ENCODE assay signal across 11 cellular contexts in genomic region chr10:6128591-6129383, GRCh38. TPM values are rescaled to one million over a fixed set of nuclear protein-coding genes. Genes with fewer than 3 reads are reported as not detected.
A peak's percentile ranks its signal among the peaks of the same experiment; 100 is the strongest.
DNase-seq lines count a peak whose midpoint lies in the region; ATAC-seq and TF ChIP-seq lines count a peak whose summit lies in the region.
"Had no signal": no experiment of that assay in that cellular context is flagged by ENCODE, and none has a peak within 500 bp of the region (broad histone marks: within the 10 kb centered on the region; RNA-seq: fewer than 3 reads in every experiment).

No MANE protein-coding gene starts in this region.

- no peak overlapping the region for H3K27ac ChIP-seq in testis

- DNase-seq in activated naive CD4-positive, alpha-beta T cell treated with anti-CD3 and anti-CD28 coated beads, Interleukin-2, amount 10 ng/mL, durations not matched to agents 7 days and 5 days: no peak
- no peak for DNase-seq in activated naive CD4-positive, alpha-beta T cell treated with Interleukin-2 at 50 U/mL for 16 hours
- DNase-seq in adipocyte (ENCODE audit: low read depth): peak; percentile 23
- DNase-seq in hepatic stellate cell (ENCODE audit: low spot score): peak; percentile 62
- peak; percentile 72 for DNase-seq in testis
- no peak for DNase-seq in epidermal melanocyte (ENCODE audit: insufficient read length, low spot score)
- DNase-seq in NCI-H187 treated with DMSO at 0.1 percent for 48 hours (lab: John Stamatoyannopoulos, UW): no peak
- DNase-seq: CD8-positive, alpha-beta T cell; NCI-H2081; T-helper 9 cell had no signal

- peak overlapping the region; percentile 3 for H3K4me3 ChIP-seq in adipocyte (ENCODE audit: low read length)
- no peak overlapping the region for H3K4me3 ChIP-seq in testis

- no peak overlapping the region for H3K9ac ChIP-seq in adipocyte (ENCODE audit: low read length)

- ATAC-seq in HG02970 (IDR thresholded peaks at IDR 0.05; ENCODE audit: low FRiP score, unreplicated experiment): no peak

- TF ChIP-seq CTCF in testis (IDR thresholded peaks at IDR 0.05): no peak

- no peak overlapping the region for H3K4me3 Mint-ChIP-seq in activated naive CD4-positive, alpha-beta T cell treated with anti-CD3 and anti-CD28 coated beads, Interleukin-2, amount 10 ng/mL, durations not matched to agents 7 days and 5 days
- H3K4me3 Mint-ChIP-seq: CD8-positive, alpha-beta T cell had no signal

- H3K27me3 ChIP-seq in adipocyte (replicated peaks; ENCODE audit: control insufficient read depth, insufficient read depth, low read length) (peaks cover 13% of the 10 kb centered on the region), testis (no peaks in the 10 kb centered on the region)

- H3K27me3 Mint-ChIP-seq in activated naive CD4-positive, alpha-beta T cell treated with anti-CD3 and anti-CD28 coated beads, Interleukin-2, amount 10 ng/mL, durations not matched to agents 7 days and 5 days: peaks cover 50% of the 10 kb centered on the region

- no peak for TF ChIP-seq POLR2A in testis (IDR thresholded peaks at IDR 0.05)

- 41 to 60% methylated on average over 15 to 17 of the region's 17 CpGs for WGBS in testis, 2 donors

- peaks cover 25% of the 10 kb centered on the region for H3K4me1 ChIP-seq in adipocyte (ENCODE audit: control insufficient read depth, insufficient read depth, low read length)
- H3K4me1 ChIP-seq in testis: peaks cover 61% of the 10 kb centered on the region

- intact Hi-C loops in testis (cut with DNase I; ENCODE audit: low total_unique reads): no loop called here

- no peaks in the 10 kb centered on the region for H3K36me3 Mint-ChIP-seq in activated naive CD4-positive, alpha-beta T cell treated with anti-CD3 and anti-CD28 coated beads, Interleukin-2, amount 10 ng/mL, durations not matched to agents 7 days and 5 days
- H3K36me3 Mint-ChIP-seq: CD8-positive, alpha-beta T cell had no signal

- H3K27ac Mint-ChIP-seq in activated naive CD4-positive, alpha-beta T cell treated with anti-CD3 and anti-CD28 coated beads, Interleukin-2, amount 10 ng/mL, durations not matched to agents 7 days and 5 days: peak overlapping the region; percentile 40
- H3K27ac Mint-ChIP-seq: CD8-positive, alpha-beta T cell had no signal

- no peaks in the 10 kb centered on the region for H3K36me3 ChIP-seq in adipocyte (ENCODE audit: control insufficient read depth, insufficient read depth, low read length, severe bottlenecking)
- H3K36me3 ChIP-seq in testis (ENCODE audit: low read depth, missing control alignments): no peaks in the 10 kb centered on the region

- CTCF ChIA-PET in activated naive CD4-positive, alpha-beta T cell treated with anti-CD3 and anti-CD28 coated beads, Interleukin-2, amount 10 ng/mL, durations not matched to agents 7 days and 5 days (lab: Charles Lee): interaction anchor here (1.3 to 2.2 kb wide), 4 partner anchors 8 to 278 kb away, joined by 3 to 9 read pairs (median 4); no protein-coding TSS in a partner anchor

- H3K4me1 Mint-ChIP-seq in activated naive CD4-positive, alpha-beta T cell treated with anti-CD3 and anti-CD28 coated beads, Interleukin-2, amount 10 ng/mL, durations not matched to agents 7 days and 5 days: peaks cover 35% of the 10 kb centered on the region

- no peaks in the 10 kb centered on the region for H3K9me3 ChIP-seq in adipocyte (ENCODE audit: control insufficient read depth, low read length)
- no peaks in the 10 kb centered on the region for H3K9me3 ChIP-seq in testis

- H3K9me3 Mint-ChIP-seq in activated naive CD4-positive, alpha-beta T cell treated with anti-CD3 and anti-CD28 coated beads, Interleukin-2, amount 10 ng/mL, durations not matched to agents 7 days and 5 days: no peaks in the 10 kb centered on the region
- H3K9me3 Mint-ChIP-seq: CD8-positive, alpha-beta T cell had no signal

RNA-seq across cellular contexts. Expression of gene RBM17, which starts 40.0 kb away (rescaled TPM):
- total RNA-seq in testis: 100 to 1,000 TPM; 114 to 121 TPM
- 145 TPM for polyA plus RNA-seq in testis (ENCODE audit: insufficient read depth, low read depth, low replicate concordance)

Comparison
In these comparisons a context has a peak if more than half of its experiments do, and no peak if none do; other contexts are left out.
1. DNase-seq: peak in adipocyte (single experiment), hepatic stellate cell (single experiment) and testis (single experiment); none in activated naive CD4-positive, alpha-beta T cell treated with anti-CD3 and anti-CD28 coated beads, Interleukin-2, amount 10 ng/mL, durations not matched to agents 7 days and 5 days (single experiment), activated naive CD4-positive, alpha-beta T cell treated with Interleukin-2 at 50 U/mL for 16 hours (single experiment), epidermal melanocyte (single experiment) and NCI-H187 treated with DMSO at 0.1 percent for 48 hours (single experiment).